In the genomic region with DNA sequence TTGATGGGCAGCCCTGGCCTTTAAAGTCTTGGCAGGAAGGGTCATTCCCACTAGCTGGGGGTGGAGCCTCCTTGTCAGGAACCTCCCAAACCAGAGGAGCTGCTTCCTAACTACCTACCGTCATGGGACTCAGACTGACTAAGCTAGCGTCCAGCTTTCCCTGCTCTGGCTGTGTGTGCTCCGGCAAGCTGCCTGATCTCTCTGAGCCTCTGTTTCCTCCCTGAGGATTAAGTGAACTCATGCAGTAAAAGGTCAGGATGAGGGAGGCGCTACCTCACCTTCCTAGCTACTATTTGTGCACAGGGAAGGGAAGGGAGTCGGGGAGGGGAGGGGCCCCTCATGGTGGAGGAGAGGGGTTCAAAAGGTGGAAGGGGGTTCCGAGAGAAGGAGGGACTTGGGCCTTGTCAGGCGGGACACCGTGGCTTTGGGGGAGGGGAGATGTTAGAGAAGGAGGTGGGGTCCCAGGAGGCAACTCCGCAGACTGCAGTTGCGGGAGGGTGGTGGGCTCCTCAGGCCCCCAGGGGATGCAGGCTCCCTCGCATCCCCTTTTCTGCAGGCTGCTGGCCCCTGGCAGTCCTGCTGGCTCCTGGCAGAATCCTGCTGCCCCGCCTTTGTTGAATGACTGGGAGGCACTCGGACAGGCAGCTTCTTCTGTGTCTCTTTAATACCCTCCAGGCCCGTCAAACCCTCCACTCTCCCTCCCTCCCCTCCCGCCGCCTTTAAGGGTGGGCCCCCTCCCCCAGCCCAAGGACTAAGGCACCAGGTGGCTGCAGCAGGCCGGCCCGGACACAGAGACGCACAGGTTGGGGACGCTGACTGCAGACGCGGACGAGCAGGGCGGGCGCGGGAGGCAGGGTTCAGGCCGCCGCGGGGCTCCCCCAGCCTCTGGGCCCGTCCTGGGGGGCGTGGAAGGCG, we compare ENCODE assay signal across 1 cellular context.
TF ChIP-seq lines count a peak whose summit lies in the region.

No MANE protein-coding gene starts in this region.

TF ChIP-seq in HepG2, 621 proteins besides CTCF, POLR2A, EP300 and RAD21 (continued from another document):
- TF ChIP-seq, protein P1, sequence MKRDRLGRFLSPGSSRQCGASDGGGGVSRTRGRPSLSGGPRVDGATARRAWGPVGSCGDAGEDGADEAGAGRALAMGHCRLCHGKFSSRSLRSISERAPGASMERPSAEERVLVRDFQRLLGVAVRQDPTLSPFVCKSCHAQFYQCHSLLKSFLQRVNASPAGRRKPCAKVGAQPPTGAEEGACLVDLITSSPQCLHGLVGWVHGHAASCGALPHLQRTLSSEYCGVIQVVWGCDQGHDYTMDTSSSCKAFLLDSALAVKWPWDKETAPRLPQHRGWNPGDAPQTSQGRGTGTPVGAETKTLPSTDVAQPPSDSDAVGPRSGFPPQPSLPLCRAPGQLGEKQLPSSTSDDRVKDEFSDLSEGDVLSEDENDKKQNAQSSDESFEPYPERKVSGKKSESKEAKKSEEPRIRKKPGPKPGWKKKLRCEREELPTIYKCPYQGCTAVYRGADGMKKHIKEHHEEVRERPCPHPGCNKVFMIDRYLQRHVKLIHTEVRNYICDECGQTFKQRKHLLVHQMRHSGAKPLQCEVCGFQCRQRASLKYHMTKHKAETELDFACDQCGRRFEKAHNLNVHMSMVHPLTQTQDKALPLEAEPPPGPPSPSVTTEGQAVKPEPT (CRISPR knock-in tag; IDR thresholded peaks at IDR 0.05; ENCODE audit: low read depth): no peak; the same call in 1 of the 2 replicates
